In the genomic region with DNA sequence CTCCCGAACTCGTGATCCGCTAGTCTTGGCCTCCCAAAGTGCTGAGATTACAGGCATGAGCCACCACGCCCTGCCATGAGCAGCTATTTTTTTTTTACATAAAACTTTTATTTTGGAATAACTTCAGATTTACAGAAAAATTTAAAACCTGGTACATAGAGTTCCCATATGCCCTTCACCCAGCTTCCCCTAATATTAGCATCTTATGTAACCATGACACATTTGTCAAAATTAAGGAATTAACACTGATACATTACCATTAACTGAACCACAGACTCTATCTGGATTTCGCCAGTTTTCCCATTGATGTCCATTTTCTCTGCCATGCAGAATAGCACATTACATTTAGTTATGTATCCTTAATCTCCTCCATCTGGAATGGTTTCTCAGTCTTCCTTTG, we compare ENCODE assay signal across 17 cellular contexts. TPM values are rescaled to one million over a fixed set of nuclear protein-coding genes. Genes with fewer than 3 reads are reported as not detected.
DNase-seq lines count a peak whose midpoint lies in the region; ATAC-seq and TF ChIP-seq lines count a peak whose summit lies in the region.
"Had no signal": no experiment of that assay in that cellular context is flagged by ENCODE, and none has a peak within 500 bp of the region (broad histone marks: within the 10 kb centered on the region; RNA-seq: fewer than 3 reads in every experiment).

No MANE protein-coding gene starts in this region.

- peak; percentile 19 for DNase-seq in coronary artery (ENCODE audit: low spot score)
- peak; percentile 7 for DNase-seq in ecto neural progenitor cell (ENCODE audit: low spot score)
- no peak for DNase-seq in NCI-H2196 (lab: John Stamatoyannopoulos, UW; ENCODE audit: unreplicated experiment)
- no peak for DNase-seq in glutamatergic neuron
- DNase-seq in naive thymus-derived CD8-positive, alpha-beta T cell = no peak
- DNase-seq: AML-193; Calu3; CD4-positive, alpha-beta T cell; CD8-positive, alpha-beta T cell; DMS79 treated with DMSO at 0.1 percent for 48 hours; GF-D8 had no signal

- H3K9me3 ChIP-seq in HEK293 (ENCODE audit: control insufficient read depth, insufficient read depth, low read depth, low read length) = no peaks in the 10 kb centered on the region
- H3K9me3 ChIP-seq: A549, Caco-2 had no signal

- no peak for ATAC-seq in naive thymus-derived CD8-positive, alpha-beta T cell
- ATAC-seq: A549; CD8-positive, alpha-beta T cell had no signal

- H3K27ac ChIP-seq in HEK293 (ENCODE audit: extremely low read depth, low read depth, low read length) (no peak overlapping the region), coronary artery (no peak overlapping the region)
- H3K27ac ChIP-seq: 22Rv1; BLaER1 treated with 17β-estradiol and CSF1 and Interleukin-3, amounts not matched to agents 10 nM and 100 nM had no signal

- no peak overlapping the region for H3K27ac Mint-ChIP-seq in glutamatergic neuron (ENCODE audit: unreplicated experiment)
- H3K27ac Mint-ChIP-seq in naive thymus-derived CD8-positive, alpha-beta T cell = no peak overlapping the region
- H3K27ac Mint-ChIP-seq: B cell; CD4-positive, alpha-beta T cell; CD8-positive, alpha-beta T cell had no signal

- CTCF ChIA-PET in HEK293 (lab: Yijun Ruan, JAX) = interaction anchor here (5.1 kb wide), 1 partner anchor 13 kb away, joined by 29 read pairs; no protein-coding TSS in a partner anchor

- POLR2A ChIA-PET in HEK293 (lab: Yijun Ruan, JAX) = interaction anchor here (0.6 to 1.4 kb wide), 2 partner anchors 23 to 375 kb away, joined by 3 read pairs; a partner anchor contains a TSS
- POLR2A ChIA-PET in naive thymus-derived CD8-positive, alpha-beta T cell (lab: Charles Lee) = no interaction called here

- H3K36me3 Mint-ChIP-seq in glutamatergic neuron (ENCODE audit: unreplicated experiment) = no peaks in the 10 kb centered on the region
- H3K36me3 Mint-ChIP-seq in naive thymus-derived CD8-positive, alpha-beta T cell = no peaks in the 10 kb centered on the region
- H3K36me3 Mint-ChIP-seq: CD8-positive, alpha-beta T cell had no signal

- peaks cover 2% of the 10 kb centered on the region; the same call in 1 of the 2 replicates for H3K4me1 ChIP-seq in HEK293 (ENCODE audit: control insufficient read depth, insufficient read depth, low read length)

- no peaks in the 10 kb centered on the region for H3K36me3 ChIP-seq in HEK293 (ENCODE audit: control insufficient read depth in 2 of 2, insufficient read depth in 1 of 2, low read length in 2 of 2)
- H3K36me3 ChIP-seq: BLaER1 treated with 17β-estradiol and CSF1 and Interleukin-3, amounts not matched to agents 10 nM and 100 nM had no signal

- H3K4me1 Mint-ChIP-seq in glutamatergic neuron (ENCODE audit: low read depth, unreplicated experiment) = peaks cover 1% of the 10 kb centered on the region
- no peaks in the 10 kb centered on the region for H3K4me1 Mint-ChIP-seq in naive thymus-derived CD8-positive, alpha-beta T cell

- no peak overlapping the region for H3K4me3 Mint-ChIP-seq in glutamatergic neuron (ENCODE audit: unreplicated experiment)
- no peak overlapping the region for H3K4me3 Mint-ChIP-seq in naive thymus-derived CD8-positive, alpha-beta T cell
- H3K4me3 Mint-ChIP-seq: B cell; CD4-positive, alpha-beta T cell; CD8-positive, alpha-beta T cell had no signal

- no peak for TF ChIP-seq CTCF in HEK293 (tag by site-specific recombination; IDR thresholded peaks at IDR 0.05)
- no peak for TF ChIP-seq CTCF in coronary artery (IDR thresholded peaks at IDR 0.05)
- no peak for TF ChIP-seq CTCF in glutamatergic neuron (IDR thresholded peaks at IDR 0.05; ENCODE audit: partially characterized antibody, unreplicated experiment)

- H3K9me3 Mint-ChIP-seq in glutamatergic neuron (ENCODE audit: unreplicated experiment) = peaks cover 5% of the 10 kb centered on the region
- no peaks in the 10 kb centered on the region for H3K9me3 Mint-ChIP-seq in naive thymus-derived CD8-positive, alpha-beta T cell
- H3K9me3 Mint-ChIP-seq: CD4-positive, alpha-beta T cell; CD8-positive, alpha-beta T cell had no signal

- H3K4me3 ChIP-seq in HEK293 (ENCODE audit: low read depth, low read length) (no peak overlapping the region), coronary artery (no peak overlapping the region)
- H3K4me3 ChIP-seq: A549; BLaER1 treated with 17β-estradiol and CSF1 and Interleukin-3, amounts not matched to agents 10 nM and 100 nM had no signal

- H3K27me3 Mint-ChIP-seq in glutamatergic neuron (ENCODE audit: unreplicated experiment) = peaks cover 6% of the 10 kb centered on the region
- H3K27me3 Mint-ChIP-seq in naive thymus-derived CD8-positive, alpha-beta T cell = peaks cover 0 to 3% (median 0%) of the 10 kb centered on the region in 5 donors
- H3K27me3 Mint-ChIP-seq: B cell; CD4-positive, alpha-beta T cell had no signal

TF ChIP-seq in HEK293, 187 proteins besides CTCF, POLR2A, EP300 and RAD21:
- TF ChIP-seq ZNF548 (tag by site-specific recombination; IDR thresholded peaks at IDR 0.05) = no peak
- TF ChIP-seq ZNF529 (tag by site-specific recombination; IDR thresholded peaks at IDR 0.05; ENCODE audit: insufficient replicate concordance) = peak; percentile 98

RNA-seq across cellular contexts. Expression of a gene that starts 14.3 kb away (rescaled TPM):
- total RNA-seq in glutamatergic neuron (ENCODE audit: unreplicated experiment) = 54.6 TPM
- 10 to 100 TPM; 49.7 to 56.2 TPM for total RNA-seq in naive thymus-derived CD8-positive, alpha-beta T cell
- polyA plus RNA-seq in naive thymus-derived CD8-positive, alpha-beta T cell = 10 to 100 TPM in 1 of 3 donors, 1 to 10 TPM in 2; 8.8 to 13.8 (median 9.3) TPM

RNA-seq across cellular contexts. Expression of a gene that starts 23.2 kb away (rescaled TPM):
- total RNA-seq in glutamatergic neuron (ENCODE audit: unreplicated experiment) = 33.0 TPM
- total RNA-seq in naive thymus-derived CD8-positive, alpha-beta T cell = 10 to 100 TPM; 75.3 to 78.2 TPM
- polyA plus RNA-seq in naive thymus-derived CD8-positive, alpha-beta T cell = 100 to 1,000 TPM in 1 of 3 donors, 10 to 100 TPM in 2; 33.8 to 127 (median 57.0) TPM

Comparison
In these comparisons a context has a peak if more than half of its experiments do, and no peak if none do; other contexts are left out.
1. DNase-seq: peak in coronary artery (single experiment) and ecto neural progenitor cell (single experiment); none in NCI-H2196 (single experiment), glutamatergic neuron (single experiment) and naive thymus-derived CD8-positive, alpha-beta T cell (0 of 10).